Comparison of ENCODE assay signal across 17 cellular contexts in genomic region chr3:88986834-88987233, GRCh38.
A peak's percentile ranks its signal among the peaks of the same experiment; 100 is the strongest.
DNase-seq lines count a peak whose midpoint lies in the region; TF ChIP-seq lines count a peak whose summit lies in the region.
"Had no signal": no experiment of that assay in that cellular context is flagged by ENCODE, and none has a peak within 500 bp of the region (broad histone marks: within the 10 kb centered on the region; RNA-seq: fewer than 3 reads in every experiment).

No MANE protein-coding gene starts in this region.

- no peak for TF ChIP-seq POLR2A in ovary (IDR thresholded peaks at IDR 0.05)

- no peak for TF ChIP-seq CTCF in AG10803 (conservative IDR thresholded peaks at IDR 0.05; ENCODE audit: low read length)
- no peak for TF ChIP-seq CTCF in cardiac fibroblast (IDR thresholded peaks at IDR 0.05; ENCODE audit: low read depth, low read length)
- no peak for TF ChIP-seq CTCF in kidney epithelial cell (IDR thresholded peaks at IDR 0.05; ENCODE audit: insufficient read depth, low read length, poor library complexity, severe bottlenecking)
- no peak for TF ChIP-seq CTCF in ascending aorta (IDR thresholded peaks at IDR 0.05)
- TF ChIP-seq CTCF in ovary (IDR thresholded peaks at IDR 0.05), result no peak
- TF ChIP-seq CTCF in BE2C (IDR thresholded peaks at IDR 0.05; ENCODE audit: low read depth, low read length), result no peak

- WGBS in ovary, 3 donors, result 23 to 61% (median 41%) methylated on average over 2 of the region's 2 CpGs

- DNase-seq in AG10803 (ENCODE audit: low read depth) (peak; percentile 69), M059J (ENCODE audit: low read depth) (peak; percentile 64), cardiac fibroblast (ENCODE audit: low read depth in 2 of 2) (peak; percentile 7 to 79), kidney epithelial cell (ENCODE audit: low read depth) (peak; percentile 12), ascending aorta (ENCODE audit: low spot score in 2 of 2) (no peak), ovary (no peak), BE2C (no peak), NCI-H1436 (lab: John Stamatoyannopoulos, UW) (no peak)
- DNase-seq: activated CD8-positive, alpha-beta T cell treated with anti-CD3 and anti-CD28 coated beads for 36 hours; anterior cingulate cortex; DMS53; NCI-H1436 treated with DMSO at 0.1 percent for 48 hours; NCI-H345; right cardiac atrium; stimulated activated CD4-positive, alpha-beta T cell treated with anti-CD3 and anti-CD28 coated beads, Interleukin-4, amount 100 ng/mL, for 1 hour; thyroid gland had no signal

- no peak for TF ChIP-seq EP300 in ovary (IDR thresholded peaks at IDR 0.05)

- no peaks in the 10 kb centered on the region for H3K9me3 ChIP-seq in ascending aorta
- H3K9me3 ChIP-seq in ovary, result no peaks in the 10 kb centered on the region
- no peaks in the 10 kb centered on the region; the same call in 1 of the 2 replicates for H3K9me3 ChIP-seq in BE2C
- H3K9me3 ChIP-seq: gastroesophageal sphincter, thyroid gland had no signal

- H3K4me1 ChIP-seq in ascending aorta (no peaks in the 10 kb centered on the region), ovary (ENCODE audit: insufficient read depth) (no peaks in the 10 kb centered on the region), BE2C (no peaks in the 10 kb centered on the region)
- H3K4me1 ChIP-seq: gastroesophageal sphincter, thyroid gland had no signal

- H3K4me3 ChIP-seq in AG10803 (ENCODE audit: low read length) (no peak overlapping the region), cardiac fibroblast (replicated peaks in 1 of 2; ENCODE audit: low read depth in 2 of 2, low read length in 2 of 2) (no peak overlapping the region), kidney epithelial cell (ENCODE audit: low read depth, low read length) (no peak overlapping the region), ascending aorta (no peak overlapping the region), ovary (no peak overlapping the region), BE2C (ENCODE audit: low read depth, low read length) (no peak overlapping the region)
- H3K4me3 ChIP-seq: gastroesophageal sphincter, thyroid gland had no signal

- H3K36me3 ChIP-seq in kidney epithelial cell (ENCODE audit: control insufficient read depth, insufficient read depth, low read length) (no peaks in the 10 kb centered on the region), ascending aorta (no peaks in the 10 kb centered on the region), ovary (no peaks in the 10 kb centered on the region), BE2C (no peaks in the 10 kb centered on the region)
- H3K36me3 ChIP-seq: gastroesophageal sphincter, thyroid gland had no signal

- intact Hi-C loops in ascending aorta (cut with DNase I), result no loop called here
- intact Hi-C loops in ovary (cut with DNase I), result no loop called here

- H3K27me3 ChIP-seq in kidney epithelial cell (ENCODE audit: control insufficient read depth, insufficient read depth, low read length) (no peaks in the 10 kb centered on the region), ascending aorta (no peaks in the 10 kb centered on the region), ovary (no peaks in the 10 kb centered on the region), BE2C (no peaks in the 10 kb centered on the region)
- H3K27me3 ChIP-seq: gastroesophageal sphincter, thyroid gland had no signal

- H3K27ac ChIP-seq in ascending aorta (no peak overlapping the region), ovary (no peak overlapping the region)
- H3K27ac ChIP-seq: gastroesophageal sphincter, thyroid gland had no signal

Comparison
In these comparisons a context has a peak if more than half of its experiments do, and no peak if none do; other contexts are left out.
1. DNase-seq: peak in AG10803 (single experiment), M059J (single experiment), cardiac fibroblast (2 of 2) and kidney epithelial cell (single experiment); none in ascending aorta (0 of 2), ovary (0 of 5), BE2C (single experiment) and NCI-H1436 (single experiment).